17 cellular contexts compared by ENCODE assay signal in the genomic region with DNA sequence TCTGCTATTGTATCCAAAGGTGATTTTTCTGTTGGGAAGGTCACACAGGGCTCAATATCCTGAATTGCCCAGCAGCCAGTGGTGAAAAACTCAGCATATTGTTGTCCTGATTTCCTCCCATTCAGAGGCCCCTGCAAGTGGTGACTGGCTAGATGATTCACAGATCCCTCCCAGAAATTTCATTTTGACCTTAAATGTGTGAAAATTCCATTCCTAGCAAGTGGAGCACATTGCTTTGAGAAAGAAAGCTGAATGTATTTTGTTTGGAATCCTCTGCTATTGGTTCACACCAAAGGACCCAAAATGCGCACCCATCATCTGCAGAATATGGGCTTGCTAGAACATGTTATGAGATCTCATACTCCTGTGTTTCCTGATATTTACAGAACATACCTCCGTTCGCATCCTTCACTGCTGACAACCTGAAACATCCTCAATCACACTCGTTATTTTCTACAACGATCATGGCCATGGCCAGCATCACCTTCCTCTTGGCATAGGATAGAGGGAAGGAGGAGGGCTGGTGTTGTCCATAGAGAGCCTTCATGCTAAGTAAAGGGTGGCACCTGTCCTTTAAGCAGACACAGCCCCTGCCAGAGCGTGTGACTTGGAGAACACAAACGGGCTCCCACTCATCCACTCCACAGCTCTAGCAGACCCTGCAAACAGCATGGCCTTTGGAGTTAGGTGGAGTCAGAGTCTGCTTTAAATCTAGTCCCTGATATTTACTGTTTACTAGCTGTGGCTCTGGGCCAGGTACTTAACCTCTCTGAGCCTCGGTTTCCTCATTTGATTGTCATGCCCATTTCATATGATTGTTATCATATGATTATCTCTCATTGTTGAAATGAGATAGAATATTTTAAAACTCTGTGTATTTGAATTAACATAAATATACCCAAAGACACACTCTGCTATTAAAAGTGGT. TPM values are rescaled to one million over a fixed set of nuclear protein-coding genes. Genes with fewer than 3 reads are reported as not detected.
DNase-seq lines count a peak whose midpoint lies in the region; ATAC-seq and TF ChIP-seq lines count a peak whose summit lies in the region.
"Had no signal": no experiment of that assay in that cellular context is flagged by ENCODE, and none has a peak within 500 bp of the region (broad histone marks: within the 10 kb centered on the region; RNA-seq: fewer than 3 reads in every experiment).

No MANE protein-coding gene starts in this region.

- no peak overlapping the region for H2AK5ac ChIP-seq in mesendoderm (ENCODE audit: low read length)

- no peak overlapping the region for H4K8ac ChIP-seq in mesendoderm (ENCODE audit: low read depth, low read length)

- no peaks in the 10 kb centered on the region for H3K79me1 ChIP-seq in mesendoderm (ENCODE audit: low read length)

- no peaks in the 10 kb centered on the region for H3K79me2 ChIP-seq in mesendoderm (ENCODE audit: control insufficient read depth, insufficient read depth, low read length)
- H3K79me2 ChIP-seq: hepatocyte had no signal

- no peak overlapping the region for H3K9ac ChIP-seq in mesendoderm (ENCODE audit: low read length)
- H3K9ac ChIP-seq: KMS-11 had no signal

- H2BK5ac ChIP-seq in mesendoderm (ENCODE audit: low read length) = no peak overlapping the region

- intact Hi-C loops in lower leg skin (cut with DNase I; ENCODE audit: low total_unique reads) (no loop called here), Right ventricle myocardium superior (cut with DNase I) (no loop called here)

- no peak overlapping the region for H3K18ac ChIP-seq in mesendoderm (ENCODE audit: low read length)

- H3K4me1 ChIP-seq in mesendoderm (ENCODE audit: control insufficient read depth, low read depth, low read length) = peaks cover 3% of the 10 kb centered on the region

- no peak overlapping the region for H3K4me3 ChIP-seq in mesendoderm (ENCODE audit: low read length)
- H3K4me3 ChIP-seq in lower leg skin (ENCODE audit: low read depth, poor library complexity, severe bottlenecking) = no peak overlapping the region
- H3K4me3 ChIP-seq: hepatocyte, testis had no signal

- H3K27ac ChIP-seq in mesendoderm (ENCODE audit: low read depth, low read length) = no peak overlapping the region
- H3K27ac ChIP-seq: hepatocyte, KMS-11, testis, WERI-Rb-1 had no signal

- no peak overlapping the region for H2BK120ac ChIP-seq in mesendoderm (ENCODE audit: low read depth, low read length)

- WGBS in mesendoderm (ENCODE audit: extremely low coverage, insufficient coverage, low lambda C conversion rate) = no CpG with 5 or more reads among the region's 8 CpGs
- 44 to 63% methylated on average over 8 of the region's 8 CpGs for WGBS in lower leg skin, 2 donors

- no peak overlapping the region for H2BK15ac ChIP-seq in mesendoderm (replicated peaks; ENCODE audit: low read depth)

- H3K4ac ChIP-seq in mesendoderm (ENCODE audit: low read depth, low read length) = no peak overlapping the region

- no peak for TF ChIP-seq POLR2A in lower leg skin (IDR thresholded peaks at IDR 0.05)

- TF ChIP-seq CTCF in lower leg skin (IDR thresholded peaks at IDR 0.05) = no peak

- H3K23ac ChIP-seq in mesendoderm (ENCODE audit: low read length) = no peak overlapping the region

- DNase-seq in EL = peak; percentile 75
- DNase-seq in M059J (ENCODE audit: low read depth) = peak; percentile 39
- DNase-seq in dermis microvascular lymphatic vessel endothelial cell (ENCODE audit: low read depth in 2 of 2) = peak; percentile 85 to 96
- peak; percentile 53 for DNase-seq in mesendoderm
- DNase-seq in NCI-H446 (lab: John Stamatoyannopoulos, UW) = no peak
- DNase-seq in NCI-H1417 (lab: John Stamatoyannopoulos, UW) = no peak
- no peak for DNase-seq in lower leg skin (ENCODE audit: low spot score in 2 of 2)
- DNase-seq in Right ventricle myocardium superior = no peak
- DNase-seq: activated CD8-positive, alpha-beta memory T cell treated with anti-CD3 and anti-CD28 coated beads, Interleukin-2, amount 50 U/mL, for 4 hours; activated naive CD8-positive, alpha-beta T cell treated with anti-CD3 and anti-CD28 coated beads, Interleukin-2, amount 10 ng/mL, durations not matched to agents 7 days and 5 days; NCI-H1930; NCI-H82; small intestine; testis; WERI-Rb-1 had no signal

- no peaks in the 10 kb centered on the region for H3K36me3 ChIP-seq in mesendoderm (ENCODE audit: control insufficient read depth, insufficient read depth, low read length)
- H3K36me3 ChIP-seq: WERI-Rb-1 had no signal

- no peak overlapping the region for H3K4me2 ChIP-seq in mesendoderm (ENCODE audit: low read length)
- H3K4me2 ChIP-seq: hepatocyte, KMS-11 had no signal

- ATAC-seq in Right ventricle myocardium superior (ENCODE audit: poor library complexity) = no peak

- no peaks in the 10 kb centered on the region for H3K27me3 ChIP-seq in mesendoderm (ENCODE audit: insufficient read depth, low read length, poor library complexity)
- H3K27me3 ChIP-seq: hepatocyte, testis had no signal

- no peak overlapping the region for H3K56ac ChIP-seq in mesendoderm (ENCODE audit: low read length)

- H4K5ac ChIP-seq in mesendoderm (ENCODE audit: low read length) = no peak overlapping the region

RNA-seq across cellular contexts. Expression of a gene that starts 30.4 kb away (rescaled TPM):
- total RNA-seq in M059J (2014; rRNA removed; shearing (Covaris generic)) = 12.4 and 34.5 TPM in 2 replicates
- total RNA-seq in dermis microvascular lymphatic vessel endothelial cell (22.1 and 42.5 TPM in 2 replicates), lower leg skin (100 to 1,000 TPM in 1 of 4 donors, 10 to 100 TPM in 3; 74.7 to 114 (median 88.6) TPM), Right ventricle myocardium superior (13.9 TPM)
- polyA plus RNA-seq in mesendoderm (2013, experiment 1 of 2) = 13.3 TPM
- polyA plus RNA-seq in mesendoderm (2013, experiment 2 of 2) = 14.1 TPM

Comparison
In these comparisons a context has a peak if more than half of its experiments do, and no peak if none do; other contexts are left out.
1. DNase-seq: peak in EL (single experiment), M059J (single experiment), dermis microvascular lymphatic vessel endothelial cell (2 of 2) and mesendoderm (single experiment); none in NCI-H446 (0 of 2), NCI-H1417 (0 of 3), lower leg skin (0 of 2) and Right ventricle myocardium superior (single experiment).